14 cellular contexts compared by ENCODE assay signal in genomic region chr20:46557231-46557956, GRCh38. TPM values are rescaled to one million over a fixed set of nuclear protein-coding genes. Genes with fewer than 3 reads are reported as not detected.
DNase-seq lines count a peak whose midpoint lies in the region; ATAC-seq and TF ChIP-seq lines count a peak whose summit lies in the region.
"Had no signal": no experiment of that assay in that cellular context is flagged by ENCODE, and none has a peak within 500 bp of the region (broad histone marks: within the 10 kb centered on the region; RNA-seq: fewer than 3 reads in every experiment).

No MANE protein-coding gene starts in this region.

- TF ChIP-seq CTCF in AG10803 (conservative IDR thresholded peaks at IDR 0.05; ENCODE audit: low read length) = no peak
- no peak for TF ChIP-seq CTCF in HEK293 (tag by site-specific recombination; IDR thresholded peaks at IDR 0.05)
- TF ChIP-seq CTCF in VCaP (conservative IDR thresholded peaks at IDR 0.05) = no peak
- no peak for TF ChIP-seq CTCF in progenitor cell of endocrine pancreas (IDR thresholded peaks at IDR 0.05; ENCODE audit: unreplicated experiment)

- DNase-seq in AG10803 (ENCODE audit: low read depth) (peak; percentile 74), iris pigment epithelial cell (ENCODE audit: low read depth) (peak; percentile 64), Karpas-422 (no peak), HUDEP-2 (lab: John Stamatoyannopoulos, UW; ENCODE audit: unreplicated experiment in 76 of 76) (no peak), progenitor cell of endocrine pancreas (ENCODE audit: low spot score, unreplicated experiment) (no peak)
- DNase-seq: activated CD4-positive, alpha-beta T cell treated with anti-CD3 and anti-CD28 coated beads, Interleukin-2, amount 50 U/mL, for 1 hour; activated effector memory CD4-positive, alpha-beta T cell treated with Interleukin-2 at 50 U/mL for 16 hours; CD4-positive, alpha-beta memory T cell; T-helper 1 cell had no signal

- H3K9me3 Mint-ChIP-seq in progenitor cell of endocrine pancreas (ENCODE audit: low read depth) = no peaks in the 10 kb centered on the region
- H3K9me3 Mint-ChIP-seq: CD4-positive, alpha-beta memory T cell had no signal

- H3K9ac ChIP-seq in Karpas-422 (ENCODE audit: low read length) = no peak overlapping the region

- CTCF ChIA-PET in HEK293 (lab: Yijun Ruan, JAX) = no interaction called here

- no peaks in the 10 kb centered on the region for H3K4me1 Mint-ChIP-seq in progenitor cell of endocrine pancreas (ENCODE audit: low read depth)

- H3K4me3 Mint-ChIP-seq in progenitor cell of endocrine pancreas (ENCODE audit: low read depth) = no peak overlapping the region
- H3K4me3 Mint-ChIP-seq: CD4-positive, alpha-beta memory T cell had no signal

- H3K4me1 ChIP-seq in HEK293 (ENCODE audit: control insufficient read depth, insufficient read depth, low read length) = peaks cover 2% of the 10 kb centered on the region; the same call in 1 of the 2 replicates
- peaks cover 4% of the 10 kb centered on the region for H3K4me1 ChIP-seq in Karpas-422 (ENCODE audit: low read length)

- peaks cover 3% of the 10 kb centered on the region for H3K27me3 Mint-ChIP-seq in progenitor cell of endocrine pancreas
- H3K27me3 Mint-ChIP-seq: CD4-positive, alpha-beta memory T cell had no signal

- POLR2A ChIA-PET in HEK293 (lab: Yijun Ruan, JAX) = no interaction called here

- H3K9me3 ChIP-seq in HEK293 (ENCODE audit: control insufficient read depth, insufficient read depth, low read depth, low read length) = no peaks in the 10 kb centered on the region
- H3K9me3 ChIP-seq in Karpas-422 (ENCODE audit: low read length) = no peaks in the 10 kb centered on the region

- no peaks in the 10 kb centered on the region for H3K36me3 Mint-ChIP-seq in progenitor cell of endocrine pancreas (ENCODE audit: insufficient read depth)
- H3K36me3 Mint-ChIP-seq: CD4-positive, alpha-beta memory T cell had no signal

- no peaks in the 10 kb centered on the region for H3K9me2 ChIP-seq in Karpas-422 (replicated peaks; ENCODE audit: insufficient read depth, low read length)

- H3K4me3 ChIP-seq in AG10803 (ENCODE audit: low read length) (no peak overlapping the region), HEK293 (ENCODE audit: low read depth, low read length) (no peak overlapping the region), Karpas-422 (ENCODE audit: low read length) (no peak overlapping the region)

- no peak overlapping the region for H3K27ac ChIP-seq in HEK293 (ENCODE audit: extremely low read depth, low read depth, low read length)
- H3K27ac ChIP-seq in VCaP = peak overlapping the region; percentile 17
- H3K27ac ChIP-seq in Karpas-422 (ENCODE audit: low read length) = no peak overlapping the region

- ATAC-seq in HG03342 (IDR thresholded peaks at IDR 0.05; ENCODE audit: unreplicated experiment) = no peak
- ATAC-seq: sciatic nerve had no signal

- no peak overlapping the region for H3K4me2 ChIP-seq in Karpas-422 (ENCODE audit: low read depth, low read length, poor library complexity, severe bottlenecking)

- no peaks in the 10 kb centered on the region for H3K36me3 ChIP-seq in HEK293 (ENCODE audit: control insufficient read depth in 2 of 2, insufficient read depth in 1 of 2, low read length in 2 of 2)
- no peaks in the 10 kb centered on the region for H3K36me3 ChIP-seq in Karpas-422 (ENCODE audit: insufficient read depth, low read length)

- no peaks in the 10 kb centered on the region for H3K79me2 ChIP-seq in Karpas-422 (ENCODE audit: low read length)

- H4K20me1 ChIP-seq in Karpas-422 (ENCODE audit: insufficient read depth, low read depth, low read length) = no peaks in the 10 kb centered on the region

- H2AFZ ChIP-seq in Karpas-422 (ENCODE audit: low read length) = no peak overlapping the region

- H3K27ac Mint-ChIP-seq in progenitor cell of endocrine pancreas = no peak overlapping the region
- H3K27ac Mint-ChIP-seq: CD4-positive, alpha-beta memory T cell had no signal

- H3K27me3 ChIP-seq in Karpas-422 (ENCODE audit: low read length) = no peaks in the 10 kb centered on the region; the same call in 1 of the 2 replicates

TF ChIP-seq in HEK293, 187 proteins besides CTCF, POLR2A, EP300 and RAD21:
- TF ChIP-seq ZFHX2 (tag by site-specific recombination; conservative IDR thresholded peaks at IDR 0.05) = peak; percentile 15; the same call in 1 of the 2 replicates
- no peak for TF ChIP-seq ZNF350 (tag by site-specific recombination; IDR thresholded peaks at IDR 0.05)

RNA-seq across cellular contexts. Expression of gene OCSTAMP, which starts 6.9 kb away (rescaled TPM):
- not detected in 2 replicates for total RNA-seq in Karpas-422 (2014; rRNA removed; shearing (Covaris generic); ENCODE audit: low replicate concordance)
- not detected in 2 replicates for total RNA-seq in progenitor cell of endocrine pancreas
- total RNA-seq: cardiac septum; CD4-positive, alpha-beta memory T cell; sciatic nerve had no signal

RNA-seq across cellular contexts. Expression of gene ZNF334, which starts 44.0 kb away (rescaled TPM):
- not detected in 2 replicates for total RNA-seq in Karpas-422 (2014; rRNA removed; shearing (Covaris generic); ENCODE audit: low replicate concordance)
- total RNA-seq in progenitor cell of endocrine pancreas = 38.0 and 38.7 TPM in 2 replicates

Comparison
In these comparisons a context has a peak if more than half of its experiments do, and no peak if none do; other contexts are left out.
1. DNase-seq: peak in AG10803 (single experiment) and iris pigment epithelial cell (single experiment); none in Karpas-422 (single experiment), HUDEP-2 (0 of 76) and progenitor cell of endocrine pancreas (single experiment).
2. RNA of gene ZNF334, which starts 44.0 kb away (total RNA-seq): 38.0 to 38.7 TPM in progenitor cell of endocrine pancreas; not detected in Karpas-422; every median in the first group is over 10 times any median in the second.